ENCODE assay signal across 24 cellular contexts in genomic region chr3:58122936-58123700, GRCh38.
"Had no signal": no experiment of that assay in that cellular context is flagged by ENCODE, and none has a peak within 500 bp of the region (broad histone marks: within the 10 kb centered on the region; RNA-seq: fewer than 3 reads in every experiment).

No MANE protein-coding gene starts in this region.

- H3K27ac ChIP-seq: coronary artery, lower lobe of right lung, neural progenitor cell, parathyroid adenoma, stomach, thyroid gland, vagina had no signal

- H3K4me3 ChIP-seq: coronary artery, lower lobe of right lung, mucosa of descending colon, neural progenitor cell, smooth muscle cell, stomach, thyroid gland, vagina had no signal

- H3K27ac Mint-ChIP-seq: memory B cell; mesothelial cell of epicardium; naive B cell; natural killer cell treated with Interleukin-12 subunit alpha and Interleukin-12 subunit beta and Interleukin-15 and Interleukin-18, amount 100 ng/mL, for 72 hours; neural progenitor cell; progenitor cell of endocrine pancreas; stimulated activated effector memory CD8-positive, alpha-beta T cell treated with anti-CD3 and anti-CD28 coated beads, Interleukin-12 subunit alpha, Interleukin-12 subunit beta, amount 100 ng/mL, for 72 hours had no signal

- H2AFZ ChIP-seq: neural progenitor cell, parathyroid adenoma had no signal

- ATAC-seq: left ventricle myocardium superior; lower lobe of right lung; mucosa of descending colon; natural killer cell treated with Interleukin-12 subunit alpha and Interleukin-12 subunit beta and Interleukin-15 and Interleukin-18, amount 100 ng/mL, for 72 hours; sciatic nerve; stimulated activated effector memory CD8-positive, alpha-beta T cell treated with anti-CD3 and anti-CD28 coated beads, Interleukin-12 subunit alpha, Interleukin-12 subunit beta, amount 100 ng/mL, for 72 hours had no signal

- H3K9me3 ChIP-seq: lower lobe of right lung, mucosa of descending colon, stomach, thyroid gland, vagina had no signal

- H3K4me2 ChIP-seq: neural progenitor cell, smooth muscle cell had no signal

- H3K27me3 ChIP-seq: neural progenitor cell, stomach, thyroid gland, vagina had no signal

- H3K9ac ChIP-seq: neural progenitor cell, parathyroid adenoma had no signal

- H3K79me2 ChIP-seq: parathyroid adenoma had no signal

- H3K4me1 Mint-ChIP-seq: mesothelial cell of epicardium had no signal

- H3K9me3 Mint-ChIP-seq: memory B cell; mesothelial cell of epicardium; naive B cell; natural killer cell treated with Interleukin-12 subunit alpha and Interleukin-12 subunit beta and Interleukin-15 and Interleukin-18, amount 100 ng/mL, for 72 hours; neural progenitor cell; stimulated activated effector memory CD8-positive, alpha-beta T cell treated with anti-CD3 and anti-CD28 coated beads, Interleukin-12 subunit alpha, Interleukin-12 subunit beta, amount 100 ng/mL, for 72 hours had no signal

- H3K4me3 Mint-ChIP-seq: memory B cell; mesothelial cell of epicardium; naive B cell; natural killer cell treated with Interleukin-12 subunit alpha and Interleukin-12 subunit beta and Interleukin-15 and Interleukin-18, amount 100 ng/mL, for 72 hours; neural progenitor cell; stimulated activated effector memory CD8-positive, alpha-beta T cell treated with anti-CD3 and anti-CD28 coated beads, Interleukin-12 subunit alpha, Interleukin-12 subunit beta, amount 100 ng/mL, for 72 hours had no signal

- H3K36me3 Mint-ChIP-seq: natural killer cell treated with Interleukin-12 subunit alpha and Interleukin-12 subunit beta and Interleukin-15 and Interleukin-18, amount 100 ng/mL, for 72 hours had no signal

- H3K27me3 Mint-ChIP-seq: memory B cell; naive B cell; natural killer cell treated with Interleukin-12 subunit alpha and Interleukin-12 subunit beta and Interleukin-15 and Interleukin-18, amount 100 ng/mL, for 72 hours; progenitor cell of endocrine pancreas had no signal

- H3K4me1 ChIP-seq: neural progenitor cell had no signal

- DNase-seq: dermis blood vessel endothelial cell; effector memory CD4-positive, alpha-beta T cell; head of caudate nucleus; left ventricle myocardium superior; lower lobe of right lung; mucosa of descending colon; naive B cell; stimulated activated CD4-positive, alpha-beta T cell treated with anti-CD3 and anti-CD28 coated beads, Interleukin-2, amount 100 ng/mL, for 24 hours; stimulated activated CD4-positive, alpha-beta T cell treated with anti-CD3 and anti-CD28 coated beads, Interleukin-4, amount 100 ng/mL, for 24 hours; stimulated activated naive CD4-positive, alpha-beta T cell treated with Interleukin-2 at 50 U/mL for 16 hours; stomach; thyroid gland; trophoblast cell had no signal
